Comparison of ENCODE assay signal across 9 cellular contexts in genomic region chr11:35142481-35143207, GRCh38. TPM values are rescaled to one million over a fixed set of nuclear protein-coding genes. Genes with fewer than 3 reads are reported as not detected.
DNase-seq lines count a peak whose midpoint lies in the region; ATAC-seq and TF ChIP-seq lines count a peak whose summit lies in the region.
"Had no signal": no experiment of that assay in that cellular context is flagged by ENCODE, and none has a peak within 500 bp of the region (broad histone marks: within the 10 kb centered on the region; RNA-seq: fewer than 3 reads in every experiment).

No MANE protein-coding gene starts in this region.

- peaks cover 74% of the 10 kb centered on the region for H3K4me1 Mint-ChIP-seq in CD14-positive monocyte

- H3K27ac ChIP-seq in ascending aorta: peak overlapping the region; percentile 90 to 98
- H3K27ac ChIP-seq: thyroid gland had no signal

- no peak for ATAC-seq in HG02852 (IDR thresholded peaks at IDR 0.05; ENCODE audit: unreplicated experiment)
- ATAC-seq in esophagus mucosa: no peak

- H3K4me3 ChIP-seq in LNCaP clone FGC (ENCODE audit: low read depth, low read length): no peak overlapping the region
- H3K4me3 ChIP-seq in ascending aorta: peak overlapping the region in 1 of 2 donors; percentile 83
- H3K4me3 ChIP-seq: thyroid gland had no signal

- no peak for DNase-seq in CD14-positive monocyte (ENCODE audit: low spot score)
- DNase-seq in LNCaP clone FGC (ENCODE audit: low read depth): no peak
- no peak for DNase-seq in ascending aorta (ENCODE audit: low spot score in 2 of 2)
- peak; percentile 49 for DNase-seq in myocyte (ENCODE audit: low read depth)
- DNase-seq in inferior parietal cortex (ENCODE audit: extremely low spot score): no peak
- DNase-seq in NCI-H345 (lab: John Stamatoyannopoulos, UW): no peak

- H3K36me3 ChIP-seq in ascending aorta: no peaks in the 10 kb centered on the region
- H3K36me3 ChIP-seq: thyroid gland had no signal

- H3K9me3 ChIP-seq in ascending aorta: no peaks in the 10 kb centered on the region
- H3K9me3 ChIP-seq: thyroid gland had no signal

- intact Hi-C loops in CD14-positive monocyte (cut with micrococcal nuclease) (loop anchor here (5.0 to 10.0 kb wide), 4 partner anchors 145 to 242 kb away; no protein-coding TSS in a partner anchor), ascending aorta (cut with DNase I) (loop anchor here (2.0 to 5.0 kb wide), 3 partner anchors 36 to 225 kb away; partner anchors contain the start of genes APIP and PDHX)

- no peak for TF ChIP-seq CTCF in CD14-positive monocyte (IDR thresholded peaks at IDR 0.05)
- peak; percentile 34; the same call in 1 of the 2 replicates for TF ChIP-seq CTCF in LNCaP clone FGC (IDR thresholded peaks at IDR 0.05; ENCODE audit: control insufficient read depth, extremely low read depth, insufficient read depth)
- TF ChIP-seq CTCF in ascending aorta (IDR thresholded peaks at IDR 0.05): no peak

- H3K4me1 ChIP-seq in ascending aorta: peaks cover 19 to 55% of the 10 kb centered on the region in 2 donors

- peaks cover 50 to 66% of the 10 kb centered on the region in 2 donors for H3K36me3 Mint-ChIP-seq in CD14-positive monocyte

- no peaks in the 10 kb centered on the region for H3K27me3 Mint-ChIP-seq in CD14-positive monocyte (ENCODE audit: low read depth in 3 of 3)

- peak overlapping the region; percentile 12 to 98 (median 61) for H3K27ac Mint-ChIP-seq in CD14-positive monocyte

- H3K9me3 Mint-ChIP-seq in CD14-positive monocyte: peaks cover 0 to 3% (median 0%) of the 10 kb centered on the region in 7 donors

- H3K27me3 ChIP-seq in ascending aorta: no peaks in the 10 kb centered on the region
- H3K27me3 ChIP-seq: thyroid gland had no signal

- H3K4me3 Mint-ChIP-seq in CD14-positive monocyte: peak overlapping the region; percentile 62 to 97

RNA-seq across cellular contexts. Expression of gene CD44, which starts 3.7 kb away (rescaled TPM):
- 100 to 1,000 TPM; 415 to 531 TPM for polyA plus RNA-seq in CD14-positive monocyte
- total RNA-seq in ascending aorta: 188 TPM
- 62.9 and 95.4 TPM in 2 replicates for total RNA-seq in myocyte
- polyA plus RNA-seq in myocyte (2012): 96.3 TPM
- 814 TPM for total RNA-seq in esophagus mucosa
